Comparison of ENCODE assay signal across 19 cellular contexts in the genomic region with DNA sequence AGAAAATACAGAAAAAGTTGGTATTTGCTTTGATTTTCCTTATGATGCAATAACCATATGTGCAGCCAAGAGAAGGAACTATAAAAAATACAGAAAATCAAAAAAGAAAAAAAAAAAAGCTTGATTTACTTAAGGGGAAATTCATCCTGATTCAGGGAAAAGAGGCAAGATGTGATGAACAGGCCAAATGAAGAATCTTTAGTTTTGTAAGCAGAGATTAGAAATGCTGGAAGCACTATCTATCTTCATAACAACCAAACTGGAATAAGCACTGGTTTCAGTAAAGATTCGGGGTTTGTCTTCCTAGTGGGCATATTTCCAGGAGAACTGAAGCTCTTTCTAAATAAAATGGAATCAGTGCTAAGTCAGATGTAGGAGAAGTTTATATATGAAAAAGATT.
DNase-seq lines count a peak whose midpoint lies in the region; ATAC-seq and TF ChIP-seq lines count a peak whose summit lies in the region.
"Had no signal": no experiment of that assay in that cellular context is flagged by ENCODE, and none has a peak within 500 bp of the region (broad histone marks: within the 10 kb centered on the region; RNA-seq: fewer than 3 reads in every experiment).

No MANE protein-coding gene starts in this region.

- no peak for TF ChIP-seq CTCF in dorsolateral prefrontal cortex (IDR thresholded peaks at IDR 0.05 in 54 of 56, conservative IDR thresholded peaks at IDR 0.05 in 2 of 56; ENCODE audit: low read depth in 1 of 56, partially characterized antibody in 56 of 56)
- TF ChIP-seq CTCF in brain microvascular endothelial cell (IDR thresholded peaks at IDR 0.05; ENCODE audit: low read depth, low read length, missing control alignments) = no peak

- H3K27me3 ChIP-seq in GM23248 (replicated peaks; ENCODE audit: insufficient read depth) (no peaks in the 10 kb centered on the region), dorsolateral prefrontal cortex (no peaks in the 10 kb centered on the region), brain microvascular endothelial cell (replicated peaks) (no peaks in the 10 kb centered on the region)
- H3K27me3 ChIP-seq: BE2C had no signal

- no peak for DNase-seq in GM23248
- DNase-seq in dorsolateral prefrontal cortex = no peak
- peak; percentile 18 for DNase-seq in middle frontal gyrus (ENCODE audit: extremely low spot score, low spot score)
- no peak for DNase-seq in brain microvascular endothelial cell
- DNase-seq in left lobe of liver (ENCODE audit: low spot score) = no peak
- DNase-seq: ACHN; BE2C; CD4-positive, CD25-positive, alpha-beta regulatory T cell; CD8-positive, alpha-beta memory T cell; COR-L47; DMS 273 treated with DMSO at 0.1 percent for 48 hours; DMS53; DND-41; EL; IMR-90 had no signal

- no peaks in the 10 kb centered on the region for H3K79me2 ChIP-seq in GM23248 (ENCODE audit: insufficient read depth)

- H3K4me3 ChIP-seq in GM23248 (no peak overlapping the region), dorsolateral prefrontal cortex (no peak overlapping the region), brain microvascular endothelial cell (ENCODE audit: low read depth, low read length) (no peak overlapping the region)
- H3K4me3 ChIP-seq: HAP-1, K562 had no signal

- no peak overlapping the region for H3K9ac ChIP-seq in GM23248

- H3K36me3 ChIP-seq in GM23248 (ENCODE audit: low read depth) = no peaks in the 10 kb centered on the region
- H3K36me3 ChIP-seq in brain microvascular endothelial cell (replicated peaks) = no peaks in the 10 kb centered on the region
- H3K36me3 ChIP-seq: BE2C, HAP-1 had no signal

- 0 out of 2 replicates have a peak overlapping the region, but pooled peaks have one; percentile 8 for H2AFZ ChIP-seq in GM23248

- intact Hi-C loops in dorsolateral prefrontal cortex (cut with DNase I) = no loop called here

- no peaks in the 10 kb centered on the region for H4K20me1 ChIP-seq in GM23248 (ENCODE audit: insufficient read depth)

- H3K27ac ChIP-seq in GM23248 (no peak overlapping the region), dorsolateral prefrontal cortex (peak overlapping the region in 33 of 59 donors; percentile 7 to 77 (median 49)), brain microvascular endothelial cell (no peak overlapping the region)
- H3K27ac ChIP-seq: HL-60 had no signal

- H3K4me1 ChIP-seq in GM23248 (ENCODE audit: insufficient read depth) = no peaks in the 10 kb centered on the region
- H3K4me1 ChIP-seq: BE2C, HAP-1 had no signal

- no peaks in the 10 kb centered on the region for H3F3A ChIP-seq in GM23248 (ENCODE audit: insufficient read depth)

- no peak overlapping the region for H3K4me2 ChIP-seq in GM23248 (ENCODE audit: unreplicated experiment)

- H3K9me3 ChIP-seq in GM23248 (ENCODE audit: low read depth) = peaks cover 4% of the 10 kb centered on the region
- H3K9me3 ChIP-seq: BE2C, HAP-1 had no signal

- 3 to 5% methylated on average over 1 of the region's 1 CpG for WGBS in GM23248 (ENCODE audit: low coverage in 1 of 2, low lambda C conversion rate in 2 of 2, missing lambda C conversion rate in 2 of 2), 2 experiments

- H3K9me2 ChIP-seq in GM23248 (ENCODE audit: insufficient read depth) = no peaks in the 10 kb centered on the region

- in situ Hi-C loops in GM23248 (cut with MboI) = no loop called here
- in situ Hi-C loops in brain microvascular endothelial cell (cut with HindIII; ENCODE audit: low pct_ligation_motif_present, low sequenced_read_pairs) = no loop called here

- ATAC-seq in left lobe of liver (no peak), HG02610 (IDR thresholded peaks at IDR 0.05; ENCODE audit: unreplicated experiment) (no peak)
- ATAC-seq: K562 had no signal

Comparison
In these comparisons a context has a peak if more than half of its experiments do, and no peak if none do; other contexts are left out.
1. H3K27ac ChIP-seq: peak in dorsolateral prefrontal cortex (33 of 59); none in GM23248 (single experiment) and brain microvascular endothelial cell (single experiment).